ENCODE assay signal across 3 cellular contexts in genomic region chr12:108768591-108769500, GRCh38.
TF ChIP-seq lines count a peak whose summit lies in the region.

No MANE protein-coding gene starts in this region.

TF ChIP-seq in GM12878, 131 proteins besides CTCF, POLR2A, EP300 and RAD21 (continues in another document):
- peak; percentile 72 for TF ChIP-seq IKZF1 (conservative IDR thresholded peaks at IDR 0.05)
- TF ChIP-seq KAT2A (conservative IDR thresholded peaks at IDR 0.05; ENCODE audit: control insufficient read depth, low read depth, low read length): no peak
- no peak for TF ChIP-seq BCL3 (IDR thresholded peaks at IDR 0.05; ENCODE audit: borderline replicate concordance, insufficient read depth, low read depth, low read length, poor library complexity, severe bottlenecking)
- TF ChIP-seq TAF1 (IDR thresholded peaks at IDR 0.05; ENCODE audit: borderline replicate concordance, low read depth, low read length): no peak
- peak in 1 of 2 experiments; percentile 28; a peak in 2 of 4 replicates for TF ChIP-seq BHLHE40 (IDR thresholded peaks at IDR 0.05; ENCODE audit: borderline replicate concordance in 1 of 2, low read depth in 2 of 2, low read length in 1 of 2)
- TF ChIP-seq, protein P1, sequence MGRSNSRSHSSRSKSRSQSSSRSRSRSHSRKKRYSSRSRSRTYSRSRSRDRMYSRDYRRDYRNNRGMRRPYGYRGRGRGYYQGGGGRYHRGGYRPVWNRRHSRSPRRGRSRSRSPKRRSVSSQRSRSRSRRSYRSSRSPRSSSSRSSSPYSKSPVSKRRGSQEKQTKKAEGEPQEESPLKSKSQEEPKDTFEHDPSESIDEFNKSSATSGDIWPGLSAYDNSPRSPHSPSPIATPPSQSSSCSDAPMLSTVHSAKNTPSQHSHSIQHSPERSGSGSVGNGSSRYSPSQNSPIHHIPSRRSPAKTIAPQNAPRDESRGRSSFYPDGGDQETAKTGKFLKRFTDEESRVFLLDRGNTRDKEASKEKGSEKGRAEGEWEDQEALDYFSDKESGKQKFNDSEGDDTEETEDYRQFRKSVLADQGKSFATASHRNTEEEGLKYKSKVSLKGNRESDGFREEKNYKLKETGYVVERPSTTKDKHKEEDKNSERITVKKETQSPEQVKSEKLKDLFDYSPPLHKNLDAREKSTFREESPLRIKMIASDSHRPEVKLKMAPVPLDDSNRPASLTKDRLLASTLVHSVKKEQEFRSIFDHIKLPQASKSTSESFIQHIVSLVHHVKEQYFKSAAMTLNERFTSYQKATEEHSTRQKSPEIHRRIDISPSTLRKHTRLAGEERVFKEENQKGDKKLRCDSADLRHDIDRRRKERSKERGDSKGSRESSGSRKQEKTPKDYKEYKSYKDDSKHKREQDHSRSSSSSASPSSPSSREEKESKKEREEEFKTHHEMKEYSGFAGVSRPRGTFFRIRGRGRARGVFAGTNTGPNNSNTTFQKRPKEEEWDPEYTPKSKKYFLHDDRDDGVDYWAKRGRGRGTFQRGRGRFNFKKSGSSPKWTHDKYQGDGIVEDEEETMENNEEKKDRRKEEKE (IDR thresholded peaks at IDR 0.05): no peak
- TF ChIP-seq BMI1 (IDR thresholded peaks at IDR 0.05; ENCODE audit: borderline replicate concordance): no peak
- no peak for TF ChIP-seq RAD51 (IDR thresholded peaks at IDR 0.05)
- TF ChIP-seq PRDM15 (CRISPR knock-in tag; IDR thresholded peaks at IDR 0.05): no peak

TF ChIP-seq in HepG2, 621 proteins besides CTCF, POLR2A, EP300 and RAD21 (continues in another document):
- TF ChIP-seq SRY (CRISPR knock-in tag; IDR thresholded peaks at IDR 0.05) (no peak), NCOA1 (CRISPR knock-in tag; IDR thresholded peaks at IDR 0.05) (no peak), CCAR2 (optimal IDR thresholded peaks at IDR 0.05; ENCODE audit: low read depth, low read length) (no peak), HOMEZ (CRISPR knock-in tag; IDR thresholded peaks at IDR 0.05; ENCODE audit: low read depth) (no peak), KLF16 (CRISPR knock-in tag; IDR thresholded peaks at IDR 0.05) (no peak), SAP130 (CRISPR knock-in tag; IDR thresholded peaks at IDR 0.05; ENCODE audit: low read depth) (peak; percentile 48), SUZ12 (IDR thresholded peaks at IDR 0.05; ENCODE audit: low read depth, low read length) (no peak), KDM4B (CRISPR knock-in tag; IDR thresholded peaks at IDR 0.05) (no peak), HOXA9 (CRISPR knock-in tag; IDR thresholded peaks at IDR 0.05; ENCODE audit: borderline replicate concordance) (no peak), SP4 (CRISPR knock-in tag; IDR thresholded peaks at IDR 0.05) (peak; percentile 75), TCF7L2 (IDR thresholded peaks at IDR 0.05; ENCODE audit: low read depth, low read length) (no peak), ZNF225 (CRISPR knock-in tag; IDR thresholded peaks at IDR 0.05) (peak; percentile 43; the same call in 1 of the 2 replicates), DBP (CRISPR knock-in tag; IDR thresholded peaks at IDR 0.05; ENCODE audit: not compliant biosample characterization) (no peak), U2AF1 (optimal IDR thresholded peaks at IDR 0.05; ENCODE audit: low read depth, low read length) (no peak), NR3C1 (CRISPR knock-in tag; IDR thresholded peaks at IDR 0.05) (no peak), ZNF33B (CRISPR knock-in tag; IDR thresholded peaks at IDR 0.05) (no peak), MEIS1 (CRISPR knock-in tag; IDR thresholded peaks at IDR 0.05; ENCODE audit: borderline replicate concordance) (no peak), FOSL1 (CRISPR knock-in tag; IDR thresholded peaks at IDR 0.05; ENCODE audit: borderline replicate concordance) (no peak), ZNF260 (CRISPR knock-in tag; IDR thresholded peaks at IDR 0.05; ENCODE audit: borderline replicate concordance, low read depth) (no peak), ZNF777 (CRISPR knock-in tag; IDR thresholded peaks at IDR 0.05) (peak; percentile 90), KDM5B (CRISPR knock-in tag; IDR thresholded peaks at IDR 0.05; ENCODE audit: borderline replicate concordance) (peak; percentile 21; the same call in 1 of the 2 replicates), SIN3A (IDR thresholded peaks at IDR 0.05; ENCODE audit: borderline replicate concordance, low read depth, low read length) (no peak), NONO (IDR thresholded peaks at IDR 0.05) (no peak), NONO (CRISPR knock-in tag; conservative IDR thresholded peaks at IDR 0.05) (no peak), DMAP1 (CRISPR knock-in tag; IDR thresholded peaks at IDR 0.05) (no peak)
- TF ChIP-seq, protein P2, sequence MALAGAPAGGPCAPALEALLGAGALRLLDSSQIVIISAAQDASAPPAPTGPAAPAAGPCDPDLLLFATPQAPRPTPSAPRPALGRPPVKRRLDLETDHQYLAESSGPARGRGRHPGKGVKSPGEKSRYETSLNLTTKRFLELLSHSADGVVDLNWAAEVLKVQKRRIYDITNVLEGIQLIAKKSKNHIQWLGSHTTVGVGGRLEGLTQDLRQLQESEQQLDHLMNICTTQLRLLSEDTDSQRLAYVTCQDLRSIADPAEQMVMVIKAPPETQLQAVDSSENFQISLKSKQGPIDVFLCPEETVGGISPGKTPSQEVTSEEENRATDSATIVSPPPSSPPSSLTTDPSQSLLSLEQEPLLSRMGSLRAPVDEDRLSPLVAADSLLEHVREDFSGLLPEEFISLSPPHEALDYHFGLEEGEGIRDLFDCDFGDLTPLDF (CRISPR knock-in tag; IDR thresholded peaks at IDR 0.05): no peak
- TF ChIP-seq, protein P3, sequence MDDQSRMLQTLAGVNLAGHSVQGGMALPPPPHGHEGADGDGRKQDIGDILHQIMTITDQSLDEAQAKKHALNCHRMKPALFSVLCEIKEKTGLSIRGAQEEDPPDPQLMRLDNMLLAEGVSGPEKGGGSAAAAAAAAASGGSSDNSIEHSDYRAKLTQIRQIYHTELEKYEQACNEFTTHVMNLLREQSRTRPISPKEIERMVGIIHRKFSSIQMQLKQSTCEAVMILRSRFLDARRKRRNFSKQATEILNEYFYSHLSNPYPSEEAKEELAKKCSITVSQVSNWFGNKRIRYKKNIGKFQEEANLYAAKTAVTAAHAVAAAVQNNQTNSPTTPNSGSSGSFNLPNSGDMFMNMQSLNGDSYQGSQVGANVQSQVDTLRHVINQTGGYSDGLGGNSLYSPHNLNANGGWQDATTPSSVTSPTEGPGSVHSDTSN (CRISPR knock-in tag; IDR thresholded peaks at IDR 0.05; ENCODE audit: borderline replicate concordance): no peak
- TF ChIP-seq, protein P4, sequence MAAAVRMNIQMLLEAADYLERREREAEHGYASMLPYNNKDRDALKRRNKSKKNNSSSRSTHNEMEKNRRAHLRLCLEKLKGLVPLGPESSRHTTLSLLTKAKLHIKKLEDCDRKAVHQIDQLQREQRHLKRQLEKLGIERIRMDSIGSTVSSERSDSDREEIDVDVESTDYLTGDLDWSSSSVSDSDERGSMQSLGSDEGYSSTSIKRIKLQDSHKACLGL (CRISPR knock-in tag; IDR thresholded peaks at IDR 0.05): peak; percentile 63; the same call in 1 of the 2 replicates

TF ChIP-seq in HEK293T, 16 proteins besides CTCF, POLR2A, EP300 and RAD21:
- TF ChIP-seq ELF4 (IDR thresholded peaks at IDR 0.05) (no peak), SUZ12 (IDR thresholded peaks at IDR 0.05) (no peak), ZNF384 (IDR thresholded peaks at IDR 0.05) (no peak), ARNT (IDR thresholded peaks at IDR 0.05) (no peak), FOXM1 (IDR thresholded peaks at IDR 0.05; ENCODE audit: borderline replicate concordance) (no peak), PKNOX1 (IDR thresholded peaks at IDR 0.05) (no peak), TARDBP (IDR thresholded peaks at IDR 0.05) (no peak), HDGF (IDR thresholded peaks at IDR 0.05; ENCODE audit: borderline replicate concordance) (no peak), LEF1 (IDR thresholded peaks at IDR 0.05; ENCODE audit: borderline replicate concordance) (no peak), FOXK2 (IDR thresholded peaks at IDR 0.05) (no peak), L3MBTL2 (conservative IDR thresholded peaks at IDR 0.05) (no peak), FOXA1 (IDR thresholded peaks at IDR 0.05) (no peak), CTBP1 (IDR thresholded peaks at IDR 0.05; ENCODE audit: borderline replicate concordance) (no peak), SP1 (IDR thresholded peaks at IDR 0.05) (no peak), NFRKB (IDR thresholded peaks at IDR 0.05) (no peak), BHLHE40 (IDR thresholded peaks at IDR 0.05; ENCODE audit: borderline replicate concordance) (no peak)
